Comparison of ENCODE assay signal across 16 cellular contexts in the genomic region with DNA sequence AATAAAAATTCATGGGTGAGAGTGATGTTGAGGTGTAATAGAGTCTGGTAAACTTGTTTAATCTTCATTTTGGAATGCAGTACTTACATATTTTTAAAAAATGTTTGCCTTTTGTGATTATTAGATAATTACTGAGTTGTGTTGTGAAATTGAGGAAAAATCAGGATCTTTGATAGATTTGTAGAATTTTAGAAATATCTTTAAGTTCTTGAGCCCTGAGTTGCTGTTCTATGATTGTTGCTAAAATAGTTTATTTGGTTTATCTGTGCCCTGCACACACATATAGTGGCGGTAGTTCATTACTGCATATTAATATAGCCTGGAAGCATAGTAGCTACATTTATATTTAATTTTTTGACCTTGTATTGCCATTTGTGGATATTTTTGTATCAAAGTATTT. TPM values are rescaled to one million over a fixed set of nuclear protein-coding genes. Genes with fewer than 3 reads are reported as not detected.
DNase-seq lines count a peak whose midpoint lies in the region; ATAC-seq and TF ChIP-seq lines count a peak whose summit lies in the region.
"Had no signal": no experiment of that assay in that cellular context is flagged by ENCODE, and none has a peak within 500 bp of the region (broad histone marks: within the 10 kb centered on the region; RNA-seq: fewer than 3 reads in every experiment).

No MANE protein-coding gene starts in this region.

- H3K4me1 ChIP-seq in A673 (ENCODE audit: insufficient read depth, low read length, poor library complexity, severe bottlenecking), result peaks cover 58% of the 10 kb centered on the region

- POLR2A ChIA-PET in A673 (lab: Charles Lee; ENCODE audit: low non-redundant PET), result no interaction called here
- POLR2A ChIA-PET in CD4-positive, alpha-beta T cell (lab: Charles Lee), result interaction anchor here (1.1 to 2.6 kb wide), 4 partner anchors 62 to 1105 kb away, joined by 4 to 6 read pairs (median 5); no protein-coding TSS in a partner anchor

- CTCF ChIA-PET in A673 (lab: Charles Lee), result no interaction called here
- CTCF ChIA-PET in CD4-positive, alpha-beta T cell (lab: Charles Lee), result interaction anchor here (1.2 to 1.8 kb wide), 2 partner anchors 63 to 1110 kb away, joined by 3 to 5 read pairs; a partner anchor contains a TSS

- no peak overlapping the region for H3K27ac ChIP-seq in A673 (ENCODE audit: low read depth, low read length, poor library complexity, severe bottlenecking)
- no peak overlapping the region for H3K27ac ChIP-seq in CD4-positive, alpha-beta T cell (ENCODE audit: low read depth, low read length)

- peaks cover 3% of the 10 kb centered on the region for H3K36me3 Mint-ChIP-seq in CD4-positive, alpha-beta T cell (ENCODE audit: low read depth)
- H3K36me3 Mint-ChIP-seq in chondrocyte (ENCODE audit: low read depth) (no peaks in the 10 kb centered on the region), neural crest cell (ENCODE audit: low read depth) (no peaks in the 10 kb centered on the region)

- peak overlapping the region; percentile 21 for H3K4me3 ChIP-seq in A673 (ENCODE audit: low read depth, low read length, poor library complexity, severe bottlenecking)

- no peaks in the 10 kb centered on the region for H3K9me3 Mint-ChIP-seq in CD4-positive, alpha-beta T cell
- H3K9me3 Mint-ChIP-seq in chondrocyte (ENCODE audit: low read depth) (no peaks in the 10 kb centered on the region), neural crest cell (no peaks in the 10 kb centered on the region)
- H3K9me3 Mint-ChIP-seq: activated T-helper 1 cell treated with anti-CD3 and anti-CD28 coated beads, Interleukin-12 subunit alpha, Interleukin-12 subunit beta, Interleukin-2, Interleukin-4 antibody, amounts not matched to agents 30 ng/mL and 10 ng/mL and 1 ng/mL, durations not matched to agents 14 hours and 24 hours and 36 hours; H9 had no signal

- BruUV-seq in A673 (replicated peaks; lab: Mats Ljungman, UMichigan), result no TSS peak

- no peak for TF ChIP-seq CTCF in A673 (conservative IDR thresholded peaks at IDR 0.05; ENCODE audit: low read depth, low read length)
- TF ChIP-seq CTCF in CD4-positive, alpha-beta T cell (IDR thresholded peaks at IDR 0.05), result no peak
- peak; percentile 14 for TF ChIP-seq CTCF in chondrocyte (IDR thresholded peaks at IDR 0.05)
- no peak for TF ChIP-seq CTCF in neural crest cell (conservative IDR thresholded peaks at IDR 0.05)

- H3K27ac Mint-ChIP-seq in CD4-positive, alpha-beta T cell, result peak overlapping the region; percentile 47
- H3K27ac Mint-ChIP-seq in chondrocyte (ENCODE audit: unreplicated experiment), result peak overlapping the region; percentile 64
- H3K27ac Mint-ChIP-seq in neural crest cell (ENCODE audit: unreplicated experiment), result peak overlapping the region; percentile 5
- H3K27ac Mint-ChIP-seq: activated T-helper 1 cell treated with anti-CD3 and anti-CD28 coated beads, Interleukin-12 subunit alpha, Interleukin-12 subunit beta, Interleukin-2, Interleukin-4 antibody, amounts not matched to agents 30 ng/mL and 10 ng/mL and 1 ng/mL, durations not matched to agents 14 hours and 24 hours and 36 hours had no signal

- no peaks in the 10 kb centered on the region for H3K9me3 ChIP-seq in A673 (ENCODE audit: low read depth, low read length, poor library complexity, severe bottlenecking)
- H3K9me3 ChIP-seq in CD4-positive, alpha-beta T cell (ENCODE audit: control insufficient read depth, low read length), result no peaks in the 10 kb centered on the region

- peaks cover 86% of the 10 kb centered on the region for H3K4me1 Mint-ChIP-seq in CD4-positive, alpha-beta T cell (ENCODE audit: low read depth)
- H3K4me1 Mint-ChIP-seq in chondrocyte (ENCODE audit: low read depth), result peaks cover 86% of the 10 kb centered on the region
- peaks cover 41% of the 10 kb centered on the region for H3K4me1 Mint-ChIP-seq in neural crest cell

- H3K4me3 Mint-ChIP-seq in CD4-positive, alpha-beta T cell, result peak overlapping the region; percentile 54
- H3K4me3 Mint-ChIP-seq in chondrocyte (ENCODE audit: unreplicated experiment) (peak overlapping the region; percentile 68), neural crest cell (peak overlapping the region; percentile 33)
- H3K4me3 Mint-ChIP-seq: H9 had no signal

- intact Hi-C loops in A673 (cut with micrococcal nuclease; ENCODE audit: unreplicated experiment), result loop anchor here (10.0 kb wide), 2 partner anchors 220 to 1110 kb away; no protein-coding TSS in a partner anchor
- intact Hi-C loops in CD4-positive, alpha-beta T cell (cut with DNase I, micrococcal nuclease), result loop anchor here in 1 of 2 experiments (5.0 to 10.0 kb wide), 3 partner anchors 223 to 980 kb away; no protein-coding TSS in a partner anchor

- H3K27me3 Mint-ChIP-seq in CD4-positive, alpha-beta T cell, result no peaks in the 10 kb centered on the region
- no peaks in the 10 kb centered on the region for H3K27me3 Mint-ChIP-seq in chondrocyte (ENCODE audit: low read depth)
- H3K27me3 Mint-ChIP-seq in neural crest cell (ENCODE audit: low read depth), result no peaks in the 10 kb centered on the region

- no peaks in the 10 kb centered on the region for H3K27me3 ChIP-seq in A673 (replicated peaks; ENCODE audit: insufficient read depth, low read depth, low read length, poor library complexity)
- H3K27me3 ChIP-seq in CD4-positive, alpha-beta T cell (ENCODE audit: control insufficient read depth, insufficient read depth, low read length), result no peaks in the 10 kb centered on the region

- no peak for DNase-seq in A673 (ENCODE audit: low spot score)
- DNase-seq in CD4-positive, alpha-beta T cell, result no peak
- no peak for DNase-seq in chondrocyte (ENCODE audit: low spot score)
- DNase-seq in neural crest cell (ENCODE audit: low read depth, low spot score), result no peak
- DNase-seq in NCI-H345 treated with DMSO at 0.1 percent for 48 hours (lab: John Stamatoyannopoulos, UW; ENCODE audit: unreplicated experiment), result no peak
- no peak for DNase-seq in D341Med (ENCODE audit: low spot score)
- DNase-seq in stimulated activated naive CD8-positive, alpha-beta T cell treated with anti-CD3 and anti-CD28 coated beads, Interleukin-15, Interleukin-2, amounts not matched to agents 100 U/mL and 50 U/mL, for 24 hours, result no peak
- no peak for DNase-seq in inferior parietal cortex (ENCODE audit: extremely low spot score)
- DNase-seq: anterior cingulate cortex, C1 segment of cervical spinal cord, dermis blood vessel endothelial cell, H9, NCI-H446, nucleus accumbens, SW 1271 had no signal

- no peak for ATAC-seq in CD4-positive, alpha-beta T cell (ENCODE audit: poor library complexity)
- no peak for ATAC-seq in stimulated activated naive CD8-positive, alpha-beta T cell treated with anti-CD3 and anti-CD28 coated beads, Interleukin-15, Interleukin-2, amounts not matched to agents 100 U/mL and 50 U/mL, for 24 hours

- H3K36me3 ChIP-seq in A673 (ENCODE audit: insufficient read depth, low read length, poor library complexity, severe bottlenecking), result no peaks in the 10 kb centered on the region

RNA-seq across cellular contexts. Expression of a gene that starts 1.6 kb away (rescaled TPM):
- total RNA-seq in A673 (2021) (0.24 and 0.39 TPM in 2 replicates), chondrocyte (7.6 to 13.5 TPM (median 7.9 TPM) in 3 replicates), neural crest cell (0.66 and 0.84 TPM in 2 replicates)
- total RNA-seq in CD4-positive, alpha-beta T cell, result under 1 TPM; 0.22 to 0.25 TPM
- total RNA-seq: H9 had no signal

Comparison
In these comparisons a context has a peak if more than half of its experiments do, and no peak if none do; other contexts are left out.
1. H3K27ac Mint-ChIP-seq: peak in every context shown above with its lines; median percentile 64 in chondrocyte; 47 in CD4-positive, alpha-beta T cell; 5 in neural crest cell.